ENCODE assay signal across 19 cellular contexts in the genomic region with DNA sequence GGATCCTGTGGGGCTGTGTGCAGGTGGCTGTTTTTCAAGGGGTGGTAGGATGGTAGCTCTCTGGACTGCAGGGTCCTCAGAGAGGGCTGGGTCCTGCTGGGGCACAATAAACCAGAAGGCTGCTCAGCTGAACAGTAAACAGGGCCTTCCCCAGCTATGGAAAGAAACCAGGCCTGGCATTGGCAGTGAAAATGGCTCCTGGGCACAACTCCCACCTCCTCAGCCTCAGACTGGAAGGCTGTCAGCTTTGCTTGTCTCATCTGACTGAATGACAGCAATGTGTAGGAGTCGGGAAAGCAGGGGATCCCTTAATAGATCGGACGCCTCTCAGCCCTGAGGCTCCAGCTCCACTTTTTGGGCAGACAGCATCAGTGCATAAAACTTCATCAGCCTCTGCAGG.
"Had no signal": no experiment of that assay in that cellular context is flagged by ENCODE, and none has a peak within 500 bp of the region (broad histone marks: within the 10 kb centered on the region; RNA-seq: fewer than 3 reads in every experiment).

No MANE protein-coding gene starts in this region.

- H3K27me3 ChIP-seq: adrenal gland, Peyer's patch, SJCRH30 had no signal

- DNase-seq: activated CD4-positive, alpha-beta T cell treated with anti-CD3 and anti-CD28 coated beads for 4 hours; activated CD8-positive, alpha-beta memory T cell treated with anti-CD3 and anti-CD28 coated beads, Interleukin-2, amount 50 U/mL, for 48 hours; activated CD8-positive, alpha-beta T cell treated with anti-CD3 and anti-CD28 coated beads, Interleukin-2, amount 10 ng/mL, durations not matched to agents 7 days and 5 days; activated naive CD4-positive, alpha-beta T cell treated with anti-CD3 and anti-CD28 coated beads, Interleukin-2, amount 50 U/mL, for 16 hours; activated naive CD8-positive, alpha-beta T cell treated with anti-CD3 and anti-CD28 coated beads, Interleukin-2, amount 10 ng/mL, durations not matched to agents 7 days and 5 days; activated T-cell treated with anti-CD3 and anti-CD28 coated beads, Interleukin-2, amount 50 U/mL, for 1 hour; adrenal gland; Kasumi-1; KBM-7; NCI-H1417 treated with DMSO at 0.1 percent for 48 hours; NCI-H1694; NCI-H2029; NCI-H526; Peyer's patch; Right ventricle myocardium superior; SJCRH30; SK-N-SH had no signal

- H3K9me3 Mint-ChIP-seq: activated naive CD8-positive, alpha-beta T cell treated with anti-CD3 and anti-CD28 coated beads, Interleukin-2, amount 10 ng/mL, durations not matched to agents 7 days and 5 days; T-helper 2 cell treated with Interferon-gamma antibody and Interleukin-4, amounts not matched to agents 5 μg/mL and 100 μg/mL, for 36 hours had no signal

- H3K27ac ChIP-seq: adrenal gland, Peyer's patch, RWPE1, SJCRH30 had no signal

- H3K4me3 ChIP-seq: adrenal gland, Peyer's patch, SJCRH30 had no signal

- H3K27ac Mint-ChIP-seq: activated CD8-positive, alpha-beta T cell treated with anti-CD3 and anti-CD28 coated beads, Interleukin-2, amount 10 ng/mL, durations not matched to agents 7 days and 5 days; activated naive CD8-positive, alpha-beta T cell treated with anti-CD3 and anti-CD28 coated beads, Interleukin-2, amount 10 ng/mL, durations not matched to agents 7 days and 5 days; T-helper 2 cell treated with Interferon-gamma antibody and Interleukin-4, amounts not matched to agents 5 μg/mL and 100 μg/mL, for 36 hours had no signal

- H3K4me3 Mint-ChIP-seq: activated CD8-positive, alpha-beta T cell treated with anti-CD3 and anti-CD28 coated beads, Interleukin-2, amount 10 ng/mL, durations not matched to agents 7 days and 5 days; activated naive CD8-positive, alpha-beta T cell treated with anti-CD3 and anti-CD28 coated beads, Interleukin-2, amount 10 ng/mL, durations not matched to agents 7 days and 5 days; T-helper 2 cell treated with Interferon-gamma antibody and Interleukin-4, amounts not matched to agents 5 μg/mL and 100 μg/mL, for 36 hours had no signal

- H3K36me3 Mint-ChIP-seq: activated naive CD8-positive, alpha-beta T cell treated with anti-CD3 and anti-CD28 coated beads, Interleukin-2, amount 10 ng/mL, durations not matched to agents 7 days and 5 days had no signal

- H3K4me1 Mint-ChIP-seq: activated naive CD8-positive, alpha-beta T cell treated with anti-CD3 and anti-CD28 coated beads, Interleukin-2, amount 10 ng/mL, durations not matched to agents 7 days and 5 days had no signal
